In genomic region chr17:81398855-81399451, GRCh38 we compare ENCODE assay signal across 8 cellular contexts.
DNase-seq lines count a peak whose midpoint lies in the region; ATAC-seq and TF ChIP-seq lines count a peak whose summit lies in the region.

No MANE protein-coding gene starts in this region.

- no peaks in the 10 kb centered on the region for H3K9me3 Mint-ChIP-seq in dendritic cell treated with granulocyte-macrophage colony-stimulating factor and Interleukin-4, amounts not matched to agents 40 ng/mL and 50 ng/mL, for 4 days
- no peaks in the 10 kb centered on the region for H3K9me3 Mint-ChIP-seq in nephron

- peak overlapping the region; percentile 95 for H3K27ac ChIP-seq in C4-2B

- no peak for ATAC-seq in GM18520 (IDR thresholded peaks at IDR 0.05; ENCODE audit: unreplicated experiment)
- no peak for ATAC-seq in HG03342 (IDR thresholded peaks at IDR 0.05; ENCODE audit: unreplicated experiment)
- no peak for ATAC-seq in GM18505 (IDR thresholded peaks at IDR 0.05; ENCODE audit: unreplicated experiment)
- ATAC-seq in GM21423 (IDR thresholded peaks at IDR 0.05; ENCODE audit: unreplicated experiment): no peak

- TF ChIP-seq POLR2A in GM18505 (IDR thresholded peaks at IDR 0.05; ENCODE audit: borderline replicate concordance, extremely low read depth, insufficient read depth, insufficient read length): no peak

- no peaks in the 10 kb centered on the region for H3K27me3 Mint-ChIP-seq in dendritic cell treated with granulocyte-macrophage colony-stimulating factor and Interleukin-4, amounts not matched to agents 40 ng/mL and 50 ng/mL, for 4 days
- peaks cover 3% of the 10 kb centered on the region for H3K27me3 Mint-ChIP-seq in nephron (ENCODE audit: low read depth)

- intact Hi-C loops in dendritic cell treated with granulocyte-macrophage colony-stimulating factor and Interleukin-4, amounts not matched to agents 40 ng/mL and 50 ng/mL, for 4 days (cut with micrococcal nuclease): loop anchor here (10.0 kb wide), 2 partner anchors 104 to 116 kb away; partner anchors contain the start of genes ACTG1 and SLC38A10

- TF ChIP-seq CTCF in C4-2B (conservative IDR thresholded peaks at IDR 0.05) (no peak), nephron (IDR thresholded peaks at IDR 0.05; ENCODE audit: unreplicated experiment in 3 of 3) (no peak)

- peak overlapping the region; percentile 97 for H3K27ac Mint-ChIP-seq in dendritic cell treated with granulocyte-macrophage colony-stimulating factor and Interleukin-4, amounts not matched to agents 40 ng/mL and 50 ng/mL, for 4 days
- H3K27ac Mint-ChIP-seq in nephron: peak overlapping the region; percentile 99 to 100 (median 100)

- H3K4me1 Mint-ChIP-seq in dendritic cell treated with granulocyte-macrophage colony-stimulating factor and Interleukin-4, amounts not matched to agents 40 ng/mL and 50 ng/mL, for 4 days (ENCODE audit: low read depth): peaks cover 52% of the 10 kb centered on the region
- H3K4me1 Mint-ChIP-seq in nephron: peaks cover 59% of the 10 kb centered on the region

- peak overlapping the region; percentile 95 for H3K4me3 Mint-ChIP-seq in dendritic cell treated with granulocyte-macrophage colony-stimulating factor and Interleukin-4, amounts not matched to agents 40 ng/mL and 50 ng/mL, for 4 days
- peak overlapping the region; percentile 96 to 99 (median 99) for H3K4me3 Mint-ChIP-seq in nephron

- DNase-seq in MV-4-11 (lab: John Stamatoyannopoulos, UW): peak; percentile 56

- H3K36me3 Mint-ChIP-seq in dendritic cell treated with granulocyte-macrophage colony-stimulating factor and Interleukin-4, amounts not matched to agents 40 ng/mL and 50 ng/mL, for 4 days (ENCODE audit: low read depth): peaks cover 36% of the 10 kb centered on the region
- no peaks in the 10 kb centered on the region for H3K36me3 Mint-ChIP-seq in nephron (ENCODE audit: low read depth)
